In genomic region chr14:31154956-31155355, GRCh38 we compare ENCODE assay signal across 23 cellular contexts. TPM values are rescaled to one million over a fixed set of nuclear protein-coding genes. Genes with fewer than 3 reads are reported as not detected.
A peak's percentile ranks its signal among the peaks of the same experiment; 100 is the strongest.
DNase-seq lines count a peak whose midpoint lies in the region; ATAC-seq and TF ChIP-seq lines count a peak whose summit lies in the region.
"Had no signal": no experiment of that assay in that cellular context is flagged by ENCODE, and none has a peak within 500 bp of the region (broad histone marks: within the 10 kb centered on the region; RNA-seq: fewer than 3 reads in every experiment).

No MANE protein-coding gene starts in this region.

- H3K9me3 ChIP-seq in IMR-90 (ENCODE audit: control insufficient read depth, insufficient read depth, low read length) (no peaks in the 10 kb centered on the region), mesenchymal stem cell (ENCODE audit: control insufficient read depth, low read length) (no peaks in the 10 kb centered on the region), lower lobe of right lung (no peaks in the 10 kb centered on the region)
- H3K9me3 ChIP-seq: BLaER1, esophagus squamous epithelium, SJCRH30 had no signal

- in situ Hi-C loops in IMR-90 (cut with MboI; ENCODE audit: low sequenced_read_pairs): no loop called here

- 77% methylated on average over 3 of the region's 12 CpGs; no CpG with 5 or more reads in 1 of the 2 experiments for WGBS in IMR-90 (ENCODE audit: extremely low coverage in 2 of 2, insufficient read length in 1 of 2), 2 experiments
- 93% methylated on average over 4 of the region's 12 CpGs for WGBS in mesenchymal stem cell

- no TSS peak for BruUV-seq in IMR-90 (replicated peaks; lab: Mats Ljungman, UMichigan)

- no peak overlapping the region for H2BK12ac ChIP-seq in mesenchymal stem cell (ENCODE audit: low read length in 2 of 2)

- intact Hi-C loops in IMR-90 (cut with micrococcal nuclease): loop anchor here (5.0 kb wide), 1 partner anchor 33 kb away; no protein-coding TSS in a partner anchor
- intact Hi-C loops in lower lobe of right lung (cut with DNase I): no loop called here

- H3K27ac ChIP-seq in IMR-90 (ENCODE audit: insufficient read depth, low read length) (0 out of 2 replicates have a peak overlapping the region, but pooled peaks have one; percentile 29), mesenchymal stem cell (ENCODE audit: low read length, poor library complexity, severe bottlenecking) (no peak overlapping the region), lower lobe of right lung (no peak overlapping the region)
- H3K27ac ChIP-seq: BLaER1, coronary artery, esophagus squamous epithelium, KMS-11, SJCRH30 had no signal

- no peak overlapping the region for H3K4ac ChIP-seq in IMR-90 (ENCODE audit: low read depth, low read length)
- H3K4ac ChIP-seq in mesenchymal stem cell (ENCODE audit: low read depth in 1 of 2, low read length in 2 of 2): no peak overlapping the region

- no peak for TF ChIP-seq RAD21 in IMR-90 (IDR thresholded peaks at IDR 0.05; ENCODE audit: low read length)

- H3K4me2 ChIP-seq in IMR-90 (ENCODE audit: low read depth, low read length) (no peak overlapping the region), mesenchymal stem cell (ENCODE audit: low read length, poor library complexity, severe bottlenecking) (no peak overlapping the region)
- H3K4me2 ChIP-seq: BLaER1, KMS-11 had no signal

- peaks cover 5% of the 10 kb centered on the region for H3K9me1 ChIP-seq in IMR-90 (ENCODE audit: insufficient read depth, low read length)

- H3K36me3 ChIP-seq in IMR-90 (ENCODE audit: control insufficient read depth, insufficient read depth, low read length) (peaks cover 33% of the 10 kb centered on the region), mesenchymal stem cell (ENCODE audit: control insufficient read depth in 1 of 2, insufficient read depth in 2 of 2, low read depth in 1 of 2, low read length in 2 of 2) (peaks cover 24 to 75% of the 10 kb centered on the region in 2 experiments), lower lobe of right lung (peaks cover 98% of the 10 kb centered on the region)

- no peak overlapping the region for H3K56ac ChIP-seq in IMR-90 (ENCODE audit: extremely low read depth, insufficient read depth, low read length)

- DNase-seq in AG10803 (ENCODE audit: low read depth): peak; percentile 6
- no peak for DNase-seq in IMR-90
- DNase-seq in cardiac fibroblast (ENCODE audit: low read depth in 2 of 2): peak; percentile 5 to 35
- DNase-seq in mesenchymal stem cell: no peak
- no peak for DNase-seq in lower lobe of right lung
- no peak for DNase-seq in stimulated activated CD4-positive, alpha-beta T cell treated with anti-CD3 and anti-CD28 coated beads, Interleukin-2, amount 100 ng/mL, for 24 hours
- DNase-seq in NCI-H2029 (lab: John Stamatoyannopoulos, UW): no peak
- DNase-seq in HT-29 (ENCODE audit: low spot score): no peak
- DNase-seq: activated CD4-positive, alpha-beta T cell treated with anti-CD3 and anti-CD28 coated beads for 4 hours; activated naive CD8-positive, alpha-beta T cell treated with anti-CD3 and anti-CD28 coated beads, Interleukin-2, amount 10 ng/mL, durations not matched to agents 7 days and 5 days; esophagus squamous epithelium; GOT3; left cardiac atrium; mesendoderm; naive thymus-derived CD4-positive, alpha-beta T cell; NCI-H1048; NCI-H1930; SJCRH30 had no signal

- no peak overlapping the region for H4K5ac ChIP-seq in IMR-90 (ENCODE audit: low read depth, low read length)

- H2AK5ac ChIP-seq in IMR-90 (ENCODE audit: low read depth, low read length) (peak overlapping the region; percentile 21; the same call in 1 of the 2 replicates), mesenchymal stem cell (ENCODE audit: low read length, severe bottlenecking) (no peak overlapping the region)

- TF ChIP-seq CTCF in AG10803 (conservative IDR thresholded peaks at IDR 0.05; ENCODE audit: low read length): no peak
- no peak for TF ChIP-seq CTCF in IMR-90 (conservative IDR thresholded peaks at IDR 0.05; ENCODE audit: low read depth, low read length)
- TF ChIP-seq CTCF in cardiac fibroblast (IDR thresholded peaks at IDR 0.05; ENCODE audit: low read depth, low read length): no peak
- TF ChIP-seq CTCF in lower lobe of right lung (IDR thresholded peaks at IDR 0.05): no peak

- no peak overlapping the region for H3K4me3 ChIP-seq in AG10803 (ENCODE audit: low read length)
- no peak overlapping the region for H3K4me3 ChIP-seq in IMR-90 (ENCODE audit: insufficient read depth, low read depth, low read length)
- no peak overlapping the region for H3K4me3 ChIP-seq in cardiac fibroblast (replicated peaks in 1 of 2; ENCODE audit: low read depth in 2 of 2, low read length in 2 of 2)
- H3K4me3 ChIP-seq in mesenchymal stem cell (ENCODE audit: insufficient read depth in 1 of 2, low read depth in 1 of 2, low read length in 2 of 2): no peak overlapping the region
- no peak overlapping the region for H3K4me3 ChIP-seq in lower lobe of right lung
- H3K4me3 ChIP-seq: BLaER1, coronary artery, esophagus squamous epithelium, SJCRH30 had no signal

- POLR2A ChIA-PET in IMR-90 (lab: Charles Lee; ENCODE audit: unreplicated experiment): no interaction called here

- no peak overlapping the region for H3K18ac ChIP-seq in IMR-90 (ENCODE audit: low read depth, low read length)
- no peak overlapping the region for H3K18ac ChIP-seq in mesenchymal stem cell (ENCODE audit: low read depth in 1 of 2, low read length in 2 of 2)

- H2BK5ac ChIP-seq in IMR-90 (ENCODE audit: low read depth, low read length, poor library complexity, severe bottlenecking) (no peak overlapping the region), mesenchymal stem cell (ENCODE audit: low read depth, low read length, poor library complexity, severe bottlenecking) (no peak overlapping the region)

- no peak for TF ChIP-seq POLR2A in IMR-90 (IDR thresholded peaks at IDR 0.05; ENCODE audit: low read depth, low read length)

- no peaks in the 10 kb centered on the region for H4K20me1 ChIP-seq in IMR-90 (ENCODE audit: insufficient read depth, low read length)

- no peak overlapping the region for H3K9ac ChIP-seq in IMR-90 (ENCODE audit: low read depth, low read length)
- H3K9ac ChIP-seq in mesenchymal stem cell (ENCODE audit: low read length): peak overlapping the region; percentile 9
- H3K9ac ChIP-seq: BLaER1, KMS-11 had no signal

- peaks cover 2% of the 10 kb centered on the region; the same call in 1 of the 2 replicates for H3K4me1 ChIP-seq in IMR-90 (ENCODE audit: control insufficient read depth, insufficient read depth, low read length)
- H3K4me1 ChIP-seq in mesenchymal stem cell (ENCODE audit: control insufficient read depth, insufficient read depth, low read depth, low read length): peaks cover 1% of the 10 kb centered on the region
- no peaks in the 10 kb centered on the region for H3K4me1 ChIP-seq in lower lobe of right lung
- H3K4me1 ChIP-seq: BLaER1, SJCRH30 had no signal

- CTCF ChIA-PET in IMR-90 (lab: Yijun Ruan, JAX): no interaction called here

- H3K23ac ChIP-seq in IMR-90 (ENCODE audit: low read depth, low read length) (no peak overlapping the region), mesenchymal stem cell (ENCODE audit: low read length in 2 of 2) (no peak overlapping the region)

- dilution Hi-C loops in IMR-90 (cut with HindIII; ENCODE audit: low sequenced_read_pairs, unreplicated experiment): no loop called here

- no peak overlapping the region for H2AK9ac ChIP-seq in IMR-90 (replicated peaks; ENCODE audit: low read depth, low read length, poor library complexity)

- no peak overlapping the region for H3K14ac ChIP-seq in IMR-90 (replicated peaks; ENCODE audit: low read depth, low read length)
- no peak overlapping the region for H3K14ac ChIP-seq in mesenchymal stem cell (ENCODE audit: low read length in 2 of 2)

- H2BK20ac ChIP-seq in IMR-90 (ENCODE audit: low read depth, low read length): no peak overlapping the region

- no peak overlapping the region for H2AFZ ChIP-seq in IMR-90 (replicated peaks; ENCODE audit: low read length, poor library complexity)
- no peak overlapping the region for H2AFZ ChIP-seq in mesenchymal stem cell (ENCODE audit: low read depth, low read length)

- H2BK120ac ChIP-seq in IMR-90 (ENCODE audit: low read depth, low read length) (no peak overlapping the region), mesenchymal stem cell (ENCODE audit: low read depth, low read length) (no peak overlapping the region)

- H2BK15ac ChIP-seq in IMR-90 (ENCODE audit: low read depth, low read length) (no peak overlapping the region), mesenchymal stem cell (ENCODE audit: low read depth, poor library complexity, severe bottlenecking) (no peak overlapping the region)

- ATAC-seq in IMR-90 (ENCODE audit: low read depth) (no peak), lower lobe of right lung (no peak)
- ATAC-seq: left cardiac atrium; naive thymus-derived CD4-positive, alpha-beta T cell; Panc1; sciatic nerve had no signal

- no peak overlapping the region for H4K91ac ChIP-seq in IMR-90 (ENCODE audit: insufficient read depth, low read depth, low read length)
- H4K91ac ChIP-seq in mesenchymal stem cell (ENCODE audit: low read length): no peak overlapping the region

- H3K27me3 ChIP-seq in IMR-90 (ENCODE audit: control insufficient read depth, insufficient read depth, low read length) (no peaks in the 10 kb centered on the region), mesenchymal stem cell (ENCODE audit: control insufficient read depth in 1 of 2, insufficient read depth in 1 of 2, low read length in 2 of 2) (no peaks in the 10 kb centered on the region), lower lobe of right lung (ENCODE audit: low read depth) (no peaks in the 10 kb centered on the region)
- H3K27me3 ChIP-seq: BLaER1, esophagus squamous epithelium, SJCRH30 had no signal

- H4K8ac ChIP-seq in IMR-90 (ENCODE audit: low read depth in 2 of 2, low read length in 2 of 2) (no peak overlapping the region), mesenchymal stem cell (ENCODE audit: low read length) (no peak overlapping the region)

- H3K79me1 ChIP-seq in IMR-90 (ENCODE audit: low read depth in 1 of 2, low read length in 2 of 2) (peaks cover 32% of the 10 kb centered on the region in 2 experiments), mesenchymal stem cell (replicated peaks; ENCODE audit: low read length, poor library complexity, severe bottlenecking) (peaks cover 18% of the 10 kb centered on the region)

TF ChIP-seq in IMR-90, 13 proteins besides CTCF, POLR2A, EP300 and RAD21:
- TF ChIP-seq MAFK (IDR thresholded peaks at IDR 0.05; ENCODE audit: low read depth, low read length) (no peak), RFX5 (IDR thresholded peaks at IDR 0.05; ENCODE audit: low read depth, low read length) (no peak), NFE2L2 (IDR thresholded peaks at IDR 0.05; ENCODE audit: low read depth, low read length) (no peak)
TF ChIP-seq in IMR-90: peak in this region for 0.

RNA-seq across cellular contexts. Expression of gene HECTD1, which starts 52.6 kb away (rescaled TPM):
- total RNA-seq in IMR-90 (2012; rRNA removed) (222 and 228 TPM in 2 replicates), lower lobe of right lung (166 TPM)
- polyA plus RNA-seq in IMR-90 (2012; rRNA removed): 48.5 and 48.8 TPM in 2 replicates
- 7.8 and 13.6 TPM in 2 replicates for polyA plus RNA-seq in IMR-90 (2012; cell fraction: cytosol; rRNA removed)
- 22.3 and 106 TPM in 2 replicates for polyA plus RNA-seq in IMR-90 (2012; cell fraction: nucleus; rRNA removed; ENCODE audit: low replicate concordance)
- 44.7 TPM for polyA plus RNA-seq in mesenchymal stem cell (2013, experiment 1 of 2)
- 42.1 TPM for polyA plus RNA-seq in mesenchymal stem cell (2013, experiment 2 of 2)
- total RNA-seq in HT-29 (2014; rRNA removed; shearing (Covaris generic)): 73.1 and 75.3 TPM in 2 replicates

Comparison
In these comparisons a context has a peak if more than half of its experiments do, and no peak if none do; other contexts are left out.
1. DNase-seq: peak in AG10803 (single experiment) and cardiac fibroblast (2 of 2); none in IMR-90 (single experiment), mesenchymal stem cell (single experiment), lower lobe of right lung (single experiment), stimulated activated CD4-positive, alpha-beta T cell treated with anti-CD3 and anti-CD28 coated beads, Interleukin-2, amount 100 ng/mL, for 24 hours (0 of 2), NCI-H2029 (single experiment) and HT-29 (single experiment).